ENCODE assay signal across 13 cellular contexts in the genomic region with DNA sequence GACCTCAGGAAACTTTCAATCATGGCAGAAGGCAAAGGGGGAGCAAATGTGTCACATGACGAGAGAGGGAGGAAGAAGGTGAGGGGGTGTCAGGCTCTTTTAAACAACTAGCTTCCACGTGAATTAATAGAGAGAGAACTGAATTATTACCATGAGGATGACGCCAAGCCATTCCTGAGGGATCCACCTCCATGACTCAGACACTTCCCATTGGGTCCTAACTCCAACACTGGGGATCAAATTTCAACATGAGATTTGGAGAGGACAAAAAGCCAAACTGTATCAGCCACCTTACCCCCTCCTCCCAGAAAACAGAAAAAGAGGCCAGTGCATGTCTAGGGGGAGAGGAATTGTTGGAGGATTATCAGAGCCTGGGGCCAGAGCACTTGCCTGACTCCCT.
"Had no signal": no experiment of that assay in that cellular context is flagged by ENCODE, and none has a peak within 500 bp of the region (broad histone marks: within the 10 kb centered on the region; RNA-seq: fewer than 3 reads in every experiment).

No MANE protein-coding gene starts in this region.

- H3K36me3 ChIP-seq: brain microvascular endothelial cell, gastroesophageal sphincter, heart right ventricle, neutrophil, thyroid gland had no signal

- H3K4me3 ChIP-seq: gastroesophageal sphincter, heart right ventricle, thyroid gland had no signal

- H3K4me1 ChIP-seq: gastroesophageal sphincter, heart right ventricle, parathyroid adenoma, thyroid gland had no signal

- H3K27me3 ChIP-seq: brain microvascular endothelial cell, gastroesophageal sphincter, neutrophil, thyroid gland had no signal

- H3K27ac ChIP-seq: brain microvascular endothelial cell, gastroesophageal sphincter, heart right ventricle, neutrophil, parathyroid adenoma, thyroid gland had no signal

- DNase-seq: activated CD4-positive, CD25-positive, alpha-beta regulatory T cell treated with anti-CD3 and anti-CD28 coated beads, Interleukin-2, amount 50 U/mL, for 72 hours; activated naive CD4-positive, alpha-beta T cell; activated naive CD8-positive, alpha-beta T cell treated with anti-CD3 and anti-CD28 coated beads, Interleukin-2, amount 10 ng/mL, durations not matched to agents 7 days and 5 days; brain microvascular endothelial cell; effector memory CD4-positive, alpha-beta T cell; heart right ventricle; islet precursor cell; naive thymus-derived CD8-positive, alpha-beta T cell; stimulated activated CD4-positive, alpha-beta T cell treated with anti-CD3 and anti-CD28 coated beads, Interleukin-12 subunit alpha, Interleukin-12 subunit beta, amount 100 ng/mL, for 4 hours; thyroid gland had no signal

- H3K9me3 ChIP-seq: gastroesophageal sphincter, heart right ventricle, neutrophil, thyroid gland had no signal
